Comparison of ENCODE assay signal across 16 cellular contexts in the genomic region with DNA sequence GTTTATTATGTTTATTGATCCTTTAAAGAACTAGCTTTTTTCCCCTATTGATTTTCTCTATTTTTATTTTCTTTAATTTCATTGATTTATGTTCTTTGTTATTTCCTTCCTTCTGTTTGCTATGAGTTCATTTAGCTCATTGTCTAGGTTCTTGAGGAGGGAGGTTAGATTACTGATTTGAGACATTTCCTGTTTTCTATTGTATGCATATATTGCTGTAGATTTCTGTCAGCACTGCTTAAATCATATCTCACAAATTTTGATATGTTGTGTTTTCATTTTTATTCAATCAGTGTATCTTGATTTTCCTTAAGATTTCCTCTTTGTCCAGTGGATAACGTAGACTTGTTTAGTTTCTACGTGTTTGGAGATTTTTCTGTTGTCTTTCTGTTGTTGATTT. TPM values are rescaled to one million over a fixed set of nuclear protein-coding genes. Genes with fewer than 3 reads are reported as not detected.
DNase-seq lines count a peak whose midpoint lies in the region; ATAC-seq and TF ChIP-seq lines count a peak whose summit lies in the region.
"Had no signal": no experiment of that assay in that cellular context is flagged by ENCODE, and none has a peak within 500 bp of the region (broad histone marks: within the 10 kb centered on the region; RNA-seq: fewer than 3 reads in every experiment).

No MANE protein-coding gene starts in this region.

- peaks cover 2 to 5% of the 10 kb centered on the region in 2 donors for H3K9me3 Mint-ChIP-seq in activated T-cell treated with anti-CD3 and anti-CD28 coated beads, Interleukin-2, amount 50 U/mL, for 72 hours
- peaks cover 7% of the 10 kb centered on the region for H3K9me3 Mint-ChIP-seq in activated T-helper 17 cell treated with anti-CD3 and anti-CD28 coated beads, Interleukin-2, amount 50 U/mL, for 72 hours
- H3K9me3 Mint-ChIP-seq in effector memory CD8-positive, alpha-beta T cell: no peaks in the 10 kb centered on the region
- H3K9me3 Mint-ChIP-seq in glutamatergic neuron (ENCODE audit: unreplicated experiment): peaks cover 3% of the 10 kb centered on the region
- peaks cover 17% of the 10 kb centered on the region for H3K9me3 Mint-ChIP-seq in activated CD4-positive, alpha-beta memory T cell treated with anti-CD3 and anti-CD28 coated beads, Interleukin-2, amount 10 ng/mL, durations not matched to agents 7 days and 5 days

- H3K4me1 Mint-ChIP-seq in activated T-cell treated with anti-CD3 and anti-CD28 coated beads, Interleukin-2, amount 50 U/mL, for 72 hours (ENCODE audit: low read depth): peaks cover 61% of the 10 kb centered on the region
- peaks cover 25% of the 10 kb centered on the region for H3K4me1 Mint-ChIP-seq in activated T-helper 17 cell treated with anti-CD3 and anti-CD28 coated beads, Interleukin-2, amount 50 U/mL, for 72 hours
- peaks cover 44 to 84% of the 10 kb centered on the region in 2 donors for H3K4me1 Mint-ChIP-seq in effector memory CD8-positive, alpha-beta T cell (ENCODE audit: low read depth in 2 of 2)
- H3K4me1 Mint-ChIP-seq in glutamatergic neuron (ENCODE audit: low read depth, unreplicated experiment): peaks cover 23% of the 10 kb centered on the region
- peaks cover 20% of the 10 kb centered on the region for H3K4me1 Mint-ChIP-seq in activated CD4-positive, alpha-beta memory T cell treated with anti-CD3 and anti-CD28 coated beads, Interleukin-2, amount 10 ng/mL, durations not matched to agents 7 days and 5 days

- CTCF ChIA-PET in activated CD4-positive, alpha-beta memory T cell treated with anti-CD3 and anti-CD28 coated beads, Interleukin-2, amount 10 ng/mL, durations not matched to agents 7 days and 5 days (lab: Charles Lee): interaction anchor here (1.0 kb wide), 1 partner anchor 23 kb away, joined by 3 read pairs; no protein-coding TSS in a partner anchor

- H3K27me3 Mint-ChIP-seq in activated T-cell treated with anti-CD3 and anti-CD28 coated beads, Interleukin-2, amount 50 U/mL, for 72 hours (ENCODE audit: low read depth): no peaks in the 10 kb centered on the region
- H3K27me3 Mint-ChIP-seq in activated T-helper 17 cell treated with anti-CD3 and anti-CD28 coated beads, Interleukin-2, amount 50 U/mL, for 72 hours: no peaks in the 10 kb centered on the region
- no peaks in the 10 kb centered on the region for H3K27me3 Mint-ChIP-seq in effector memory CD8-positive, alpha-beta T cell
- no peaks in the 10 kb centered on the region for H3K27me3 Mint-ChIP-seq in glutamatergic neuron (ENCODE audit: unreplicated experiment)
- no peaks in the 10 kb centered on the region for H3K27me3 Mint-ChIP-seq in activated CD4-positive, alpha-beta memory T cell treated with anti-CD3 and anti-CD28 coated beads, Interleukin-2, amount 10 ng/mL, durations not matched to agents 7 days and 5 days

- no peak for DNase-seq in activated T-cell treated with anti-CD3 and anti-CD28 coated beads, Interleukin-2, amount 50 U/mL, for 72 hours
- no peak for DNase-seq in activated T-cell treated with anti-CD3 and anti-CD28 coated beads, Interleukin-2, amount 50 U/mL, for 1 hour
- DNase-seq in effector memory CD8-positive, alpha-beta T cell: no peak
- no peak for DNase-seq in glutamatergic neuron
- no peak for DNase-seq in DMS53 treated with DMSO at 0.1 percent for 48 hours (lab: John Stamatoyannopoulos, UW; ENCODE audit: unreplicated experiment)
- DNase-seq in activated CD4-positive, alpha-beta memory T cell treated with anti-CD3 and anti-CD28 coated beads, Interleukin-2, amount 10 ng/mL, durations not matched to agents 7 days and 5 days: no peak
- DNase-seq in OCI-M1 (lab: John Stamatoyannopoulos, UW): no peak
- DNase-seq: 8988T, AML-193, Calu3, DMS 273 treated with DMSO at 0.1 percent for 48 hours, DMS79, EL, HCEC 1CT, HFFc6 had no signal

- peak overlapping the region; percentile 66 for H3K27ac Mint-ChIP-seq in activated T-cell treated with anti-CD3 and anti-CD28 coated beads, Interleukin-2, amount 50 U/mL, for 72 hours
- peak overlapping the region; percentile 20 for H3K27ac Mint-ChIP-seq in activated T-helper 17 cell treated with anti-CD3 and anti-CD28 coated beads, Interleukin-2, amount 50 U/mL, for 72 hours
- H3K27ac Mint-ChIP-seq in effector memory CD8-positive, alpha-beta T cell: peak overlapping the region in 1 of 2 donors; percentile 38
- H3K27ac Mint-ChIP-seq in glutamatergic neuron (ENCODE audit: unreplicated experiment): peak overlapping the region; percentile 75
- no peak overlapping the region for H3K27ac Mint-ChIP-seq in activated CD4-positive, alpha-beta memory T cell treated with anti-CD3 and anti-CD28 coated beads, Interleukin-2, amount 10 ng/mL, durations not matched to agents 7 days and 5 days
- H3K27ac Mint-ChIP-seq: HFFc6 had no signal

- no peak for ATAC-seq in activated T-cell treated with anti-CD3 and anti-CD28 coated beads, Interleukin-2, amount 50 U/mL, for 72 hours (replicated peaks in 1 of 2)
- ATAC-seq in activated T-helper 17 cell treated with anti-CD3 and anti-CD28 coated beads, Interleukin-2, amount 50 U/mL, for 72 hours (replicated peaks): peak; percentile 74
- ATAC-seq in effector memory CD8-positive, alpha-beta T cell (replicated peaks): no peak

- no peak for TF ChIP-seq CTCF in glutamatergic neuron (IDR thresholded peaks at IDR 0.05; ENCODE audit: partially characterized antibody, unreplicated experiment)

- peaks cover 8 to 9% of the 10 kb centered on the region in 2 donors for H3K36me3 Mint-ChIP-seq in activated T-cell treated with anti-CD3 and anti-CD28 coated beads, Interleukin-2, amount 50 U/mL, for 72 hours (ENCODE audit: insufficient read depth in 2 of 2)
- no peaks in the 10 kb centered on the region for H3K36me3 Mint-ChIP-seq in activated T-helper 17 cell treated with anti-CD3 and anti-CD28 coated beads, Interleukin-2, amount 50 U/mL, for 72 hours (ENCODE audit: low read depth)
- no peaks in the 10 kb centered on the region for H3K36me3 Mint-ChIP-seq in effector memory CD8-positive, alpha-beta T cell (ENCODE audit: insufficient read depth)
- peaks cover 23% of the 10 kb centered on the region for H3K36me3 Mint-ChIP-seq in glutamatergic neuron (ENCODE audit: unreplicated experiment)
- peaks cover 28% of the 10 kb centered on the region for H3K36me3 Mint-ChIP-seq in activated CD4-positive, alpha-beta memory T cell treated with anti-CD3 and anti-CD28 coated beads, Interleukin-2, amount 10 ng/mL, durations not matched to agents 7 days and 5 days (ENCODE audit: low read depth)

- peak overlapping the region in 1 of 2 donors; percentile 6 for H3K4me3 Mint-ChIP-seq in activated T-cell treated with anti-CD3 and anti-CD28 coated beads, Interleukin-2, amount 50 U/mL, for 72 hours
- no peak overlapping the region for H3K4me3 Mint-ChIP-seq in activated T-helper 17 cell treated with anti-CD3 and anti-CD28 coated beads, Interleukin-2, amount 50 U/mL, for 72 hours
- H3K4me3 Mint-ChIP-seq in effector memory CD8-positive, alpha-beta T cell: peak overlapping the region; percentile 2 to 6
- H3K4me3 Mint-ChIP-seq in glutamatergic neuron (ENCODE audit: unreplicated experiment): peak overlapping the region; percentile 21
- no peak overlapping the region for H3K4me3 Mint-ChIP-seq in activated CD4-positive, alpha-beta memory T cell treated with anti-CD3 and anti-CD28 coated beads, Interleukin-2, amount 10 ng/mL, durations not matched to agents 7 days and 5 days
- H3K4me3 Mint-ChIP-seq: HFFc6 had no signal

- POLR2A ChIA-PET in activated CD4-positive, alpha-beta memory T cell treated with anti-CD3 and anti-CD28 coated beads, Interleukin-2, amount 10 ng/mL, durations not matched to agents 7 days and 5 days (lab: Charles Lee): no interaction called here

RNA-seq across cellular contexts. Expression of a gene that starts 43.4 kb away (rescaled TPM):
- 10 to 100 TPM; 38.0 to 46.5 TPM for total RNA-seq in activated T-cell treated with anti-CD3 and anti-CD28 coated beads, Interleukin-2, amount 50 U/mL, for 72 hours
- total RNA-seq in activated T-helper 17 cell treated with anti-CD3 and anti-CD28 coated beads, Interleukin-2, amount 50 U/mL, for 72 hours: 10 to 100 TPM; 34.9 to 49.4 TPM
- total RNA-seq in glutamatergic neuron (ENCODE audit: unreplicated experiment): 91.7 TPM
- total RNA-seq in activated CD4-positive, alpha-beta memory T cell treated with anti-CD3 and anti-CD28 coated beads, Interleukin-2, amount 10 ng/mL, durations not matched to agents 7 days and 5 days: 10 to 100 TPM; 78.7 to 84.5 TPM

Comparison
In these comparisons a context has a peak if more than half of its experiments do, and no peak if none do; other contexts are left out.
1. H3K4me3 Mint-ChIP-seq: peak in effector memory CD8-positive, alpha-beta T cell (2 of 2) and glutamatergic neuron (single experiment); none in activated T-helper 17 cell treated with anti-CD3 and anti-CD28 coated beads, Interleukin-2, amount 50 U/mL, for 72 hours (single experiment) and activated CD4-positive, alpha-beta memory T cell treated with anti-CD3 and anti-CD28 coated beads, Interleukin-2, amount 10 ng/mL, durations not matched to agents 7 days and 5 days (single experiment).